8 cellular contexts compared by ENCODE assay signal in the genomic region with DNA sequence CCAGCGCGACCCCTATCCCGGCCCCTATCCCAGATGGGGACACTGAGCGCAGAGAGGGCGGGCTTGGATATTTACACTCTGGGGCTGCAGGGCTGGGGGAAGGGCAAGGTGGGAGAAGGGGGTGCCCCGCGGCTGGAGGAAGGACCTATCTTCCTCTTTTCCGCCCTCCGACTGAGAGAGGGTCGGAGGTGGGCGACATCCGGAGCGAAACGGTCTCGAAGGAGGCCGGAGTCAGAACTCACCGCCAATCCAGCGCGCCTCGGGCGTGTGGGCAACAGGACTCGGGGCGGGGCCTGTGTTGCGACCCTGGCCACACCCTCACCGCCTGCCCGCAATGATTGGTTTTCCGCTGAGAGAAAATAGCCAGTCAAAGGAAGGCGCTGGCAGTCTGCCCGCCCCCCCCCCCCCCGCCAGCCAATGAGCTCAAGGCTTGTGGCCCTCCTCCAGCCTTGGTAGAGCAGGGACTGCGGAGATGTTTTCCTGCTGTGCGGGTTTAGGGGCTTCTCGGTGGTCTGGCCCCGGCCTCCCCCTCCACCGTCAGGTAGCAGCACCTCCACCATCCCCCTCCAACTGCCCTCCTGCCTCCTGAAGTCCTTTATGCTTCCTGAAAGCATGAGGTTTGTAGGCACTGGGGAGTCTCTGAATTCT. TPM values are rescaled to one million over a fixed set of nuclear protein-coding genes. Genes with fewer than 3 reads are reported as not detected.
DNase-seq lines count a peak whose midpoint lies in the region; ATAC-seq, FAIRE-seq and TF ChIP-seq lines count a peak whose summit lies in the region.

A gene with protein sequence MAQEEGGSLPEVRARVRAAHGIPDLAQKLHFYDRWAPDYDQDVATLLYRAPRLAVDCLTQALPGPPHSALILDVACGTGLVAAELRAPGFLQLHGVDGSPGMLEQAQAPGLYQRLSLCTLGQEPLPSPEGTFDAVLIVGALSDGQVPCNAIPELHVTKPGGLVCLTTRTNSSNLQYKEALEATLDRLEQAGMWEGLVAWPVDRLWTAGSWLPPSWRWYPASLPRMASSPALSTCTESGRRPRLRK (minus strand): TSS at position 269 of the 648 bp plus-strand sequence. CDS start 376 bp downstream, outside the sequence.

- intact Hi-C loops in adrenal gland (cut with DNase I), result no loop called here
- intact Hi-C loops in left cardiac atrium (cut with DNase I), result no loop called here

- H3K27ac Mint-ChIP-seq in progenitor cell of endocrine pancreas, result peak within 1 kb of the TSS; percentile 97

- no peaks in the 10 kb centered on the region for H3K27me3 Mint-ChIP-seq in progenitor cell of endocrine pancreas

- peaks cover 19% of the 10 kb centered on the region for H3K4me1 Mint-ChIP-seq in progenitor cell of endocrine pancreas (ENCODE audit: low read depth)

- H3K27ac ChIP-seq in adrenal gland, result peak within 1 kb of the TSS in 1 of 5 donors; percentile 12
- peak within 1 kb of the TSS; percentile 66 for H3K27ac ChIP-seq in urinary bladder (ENCODE audit: low read depth)

- H3K27me3 ChIP-seq in adrenal gland, result no peaks in the 10 kb centered on the region

- H3K9me3 Mint-ChIP-seq in progenitor cell of endocrine pancreas (ENCODE audit: low read depth), result no peaks in the 10 kb centered on the region

- peak within 1 kb of the TSS in 3 of 4 donors; percentile 40 to 65 (median 60) for H3K4me3 ChIP-seq in adrenal gland
- H3K4me3 ChIP-seq in urinary bladder (ENCODE audit: low read depth, low read length), result peak within 1 kb of the TSS; percentile 59

- WGBS in adrenal gland, 4 donors, result 1 to 3% (median 2%) methylated on average over 16 to 33 of the region's 35 CpGs
- under 1% methylated on average over 34 of the region's 35 CpGs for WGBS in urinary bladder

- no peaks in the 10 kb centered on the region for H3K36me3 ChIP-seq in adrenal gland (replicated peaks in 1 of 2)
- H3K36me3 ChIP-seq in urinary bladder (ENCODE audit: insufficient read depth), result no peaks in the 10 kb centered on the region

- ATAC-seq in HG02763 (IDR thresholded peaks at IDR 0.05; ENCODE audit: unreplicated experiment), result peak; percentile 92
- peak; percentile 97 to 99 for ATAC-seq in left cardiac atrium

- no peaks in the 10 kb centered on the region for H3K9me3 ChIP-seq in adrenal gland (replicated peaks in 1 of 3)

- TF ChIP-seq POLR2A in GM12892 (IDR thresholded peaks at IDR 0.05; ENCODE audit: low read depth, low read length) (peak; percentile 34; the same call in 1 of the 2 replicates), adrenal gland (IDR thresholded peaks at IDR 0.05) (peak in 1 of 2 donors; percentile 68)

- H3K36me3 Mint-ChIP-seq in progenitor cell of endocrine pancreas (ENCODE audit: insufficient read depth), result no peaks in the 10 kb centered on the region

- peak; percentile 62 for FAIRE-seq in GM12892 (lab: Jason Lieb, UNC)

- H3K4me1 ChIP-seq in adrenal gland (replicated peaks in 1 of 2), result peaks cover 6 to 13% of the 10 kb centered on the region in 2 donors
- H3K4me1 ChIP-seq in urinary bladder (ENCODE audit: insufficient read depth), result no peaks in the 10 kb centered on the region

- DNase-seq in GM12892 (ENCODE audit: insufficient read length) (peak; percentile 98), NCI-H1417 treated with DMSO at 0.1 percent for 48 hours (lab: John Stamatoyannopoulos, UW) (peak; percentile 67), SW480 (ENCODE audit: low spot score) (peak; percentile 97), adrenal gland (peak; percentile 91 to 97 (median 95)), left cardiac atrium (peak; percentile 94), progenitor cell of endocrine pancreas (ENCODE audit: low spot score, unreplicated experiment) (peak; percentile 81)

- peak within 1 kb of the TSS; percentile 85 for H3K4me3 Mint-ChIP-seq in progenitor cell of endocrine pancreas (ENCODE audit: low read depth)

- TF ChIP-seq CTCF in adrenal gland (IDR thresholded peaks at IDR 0.05), result no peak
- no peak for TF ChIP-seq CTCF in progenitor cell of endocrine pancreas (IDR thresholded peaks at IDR 0.05; ENCODE audit: unreplicated experiment)

RNA-seq across cellular contexts. Expression of the gene that starts here (rescaled TPM):
- not detected for polyA plus RNA-seq in GM12892 (2012; ENCODE audit: missing spikeins)
- total RNA-seq in adrenal gland, result 1 to 10 TPM in 7 of 8 donors, not detected in 1; 1.3 to 8.3 (median 3.3) TPM
- polyA plus RNA-seq in adrenal gland, result 1 to 10 TPM in 2 of 3 donors, under 1 TPM in 1; 0.40 to 2.2 (median 1.1) TPM
- total RNA-seq in left cardiac atrium, result under 1 TPM; 0.32 to 0.92 TPM
- 13.3 and 13.5 TPM in 2 replicates for total RNA-seq in progenitor cell of endocrine pancreas
- total RNA-seq in urinary bladder, result 2.9 TPM
- polyA plus RNA-seq in urinary bladder, result 1.0 TPM

Comparison
In these comparisons a context has a peak if more than half of its experiments do, and no peak if none do; other contexts are left out.
1. Peak in DNase-seq and ATAC-seq in left cardiac atrium; RNA of the gene not detected or under 1 TPM.